Comparison of ENCODE assay signal across 8 cellular contexts in the genomic region with DNA sequence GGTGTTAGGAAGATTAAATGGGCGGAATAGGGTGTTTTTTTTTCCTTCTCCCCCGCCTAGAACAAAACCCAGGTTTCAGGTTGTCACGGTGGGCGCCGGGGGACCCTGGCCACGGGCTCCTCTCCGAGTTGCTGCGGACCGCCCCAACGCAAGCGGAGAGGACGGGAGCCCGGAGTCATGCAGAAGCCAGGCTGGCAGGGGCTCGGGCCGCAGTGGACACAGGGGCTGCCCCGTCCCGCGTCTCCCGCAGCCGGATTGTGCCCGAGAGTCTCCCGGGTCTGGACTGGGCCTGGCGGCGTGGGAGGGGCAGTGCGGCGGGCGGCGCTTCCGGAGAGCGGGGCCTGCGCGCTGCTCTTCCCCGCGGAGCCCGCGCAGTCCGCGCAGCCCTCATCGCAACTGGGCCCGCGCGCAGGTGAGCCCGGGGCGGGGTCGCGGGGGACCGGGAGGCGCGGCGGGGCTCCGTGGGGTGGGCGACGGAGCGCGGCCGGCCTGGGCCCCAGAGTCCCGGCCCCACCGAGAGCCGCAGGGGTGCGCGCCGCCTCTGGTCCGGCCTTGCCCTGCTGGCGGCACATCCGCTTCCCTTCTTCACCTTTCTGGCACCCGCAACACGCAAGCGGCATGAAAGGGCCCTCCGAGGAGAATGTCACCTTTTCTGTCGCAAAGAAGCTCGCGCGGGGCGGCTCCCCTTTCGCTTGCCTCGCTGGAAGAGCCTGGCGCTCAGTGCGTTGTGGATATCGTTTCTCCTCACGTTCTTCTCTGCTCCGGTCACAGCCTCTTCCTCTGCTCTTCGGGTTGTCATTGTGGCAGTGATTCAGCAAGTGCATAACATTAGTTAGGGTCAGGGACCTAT. TPM values are rescaled to one million over a fixed set of nuclear protein-coding genes. Genes with fewer than 3 reads are reported as not detected.
A peak's percentile ranks its signal among the peaks of the same experiment; 100 is the strongest.
DNase-seq lines count a peak whose midpoint lies in the region; ATAC-seq and TF ChIP-seq lines count a peak whose summit lies in the region.

A gene with protein sequence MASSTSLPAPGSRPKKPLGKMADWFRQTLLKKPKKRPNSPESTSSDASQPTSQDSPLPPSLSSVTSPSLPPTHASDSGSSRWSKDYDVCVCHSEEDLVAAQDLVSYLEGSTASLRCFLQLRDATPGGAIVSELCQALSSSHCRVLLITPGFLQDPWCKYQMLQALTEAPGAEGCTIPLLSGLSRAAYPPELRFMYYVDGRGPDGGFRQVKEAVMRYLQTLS (plus strand): TSS at position 352 of the 850 bp plus-strand sequence. CDS start 7,802 bp downstream, outside the sequence.

- WGBS in GM23248 (ENCODE audit: low coverage in 1 of 2, low lambda C conversion rate in 2 of 2, missing lambda C conversion rate in 2 of 2), 2 experiments, result 1 to 2% methylated on average over 52 to 69 of the region's 82 CpGs
- WGBS in adrenal gland, 4 donors, result 0 to 1% (median 0%) methylated on average over 11 to 82 of the region's 82 CpGs
- 0 to 1% (median 0%) methylated on average over 39 to 82 of the region's 82 CpGs for WGBS in heart left ventricle, 4 donors

- H4K20me1 ChIP-seq in GM23248 (ENCODE audit: insufficient read depth), result peaks cover 10% of the 10 kb centered on the region; the same call in 1 of the 2 replicates
- H4K20me1 ChIP-seq in Loucy (ENCODE audit: insufficient read depth, low read length, poor library complexity, severe bottlenecking), result no peaks in the 10 kb centered on the region

- intact Hi-C loops in T-helper 1 cell treated with Interleukin-12 subunit alpha and Interleukin-12 subunit beta and Interleukin-4 antibody, amounts not matched to agents 30 ng/mL and 1 ng/mL, for 36 hours (cut with micrococcal nuclease), result loop anchor here (1.0 to 5.0 kb wide), 7 partner anchors 14 to 396 kb away; a partner anchor contains a TSS
- intact Hi-C loops in adrenal gland (cut with DNase I), result no loop called here
- intact Hi-C loops in heart left ventricle (cut with DNase I), result loop anchor here in 2 of 10 donors (1.0 to 2.0 kb wide), 2 partner anchors 14 kb away; a partner anchor contains a TSS

- H3K4me3 ChIP-seq in GM23248, result peak within 1 kb of the TSS; percentile 85
- peak within 1 kb of the TSS; percentile 84 for H3K4me3 ChIP-seq in Loucy (ENCODE audit: low read length, poor library complexity, severe bottlenecking)
- peak within 1 kb of the TSS; percentile 43 to 81 (median 62) for H3K4me3 ChIP-seq in adrenal gland
- peak within 1 kb of the TSS; percentile 59 to 88 (median 80) for H3K4me3 ChIP-seq in heart left ventricle
- H3K4me3 ChIP-seq in parathyroid adenoma (ENCODE audit: low read depth, low read length), result peak within 1 kb of the TSS; percentile 66

- H2AFZ ChIP-seq in GM23248 (peak within 1 kb of the TSS; percentile 93), Loucy (ENCODE audit: low read length) (peak within 1 kb of the TSS; percentile 93), parathyroid adenoma (peak within 1 kb of the TSS; percentile 98)

- peak within 1 kb of the TSS; percentile 79 for H3K4me2 ChIP-seq in GM23248 (ENCODE audit: unreplicated experiment)
- H3K4me2 ChIP-seq in Loucy (ENCODE audit: low read depth, low read length, poor library complexity, severe bottlenecking), result peak within 1 kb of the TSS; percentile 94
- H3K4me2 ChIP-seq in parathyroid adenoma (ENCODE audit: low read length), result peak within 1 kb of the TSS; percentile 92

- H3K9ac ChIP-seq in ES-I3 (ENCODE audit: low read depth, low read length) (peak within 1 kb of the TSS; percentile 75), GM23248 (peak within 1 kb of the TSS; percentile 88), Loucy (ENCODE audit: low read depth, low read length, poor library complexity, severe bottlenecking) (peak within 1 kb of the TSS; percentile 66), parathyroid adenoma (peak within 1 kb of the TSS; percentile 89)

- peaks cover 16% of the 10 kb centered on the region for H3K79me2 ChIP-seq in GM23248 (ENCODE audit: insufficient read depth)
- peaks cover 10% of the 10 kb centered on the region; the same call in 1 of the 2 replicates for H3K79me2 ChIP-seq in Loucy (ENCODE audit: insufficient read depth, low read length)
- no peaks in the 10 kb centered on the region for H3K79me2 ChIP-seq in parathyroid adenoma

- peaks cover 30% of the 10 kb centered on the region for H3F3A ChIP-seq in GM23248 (ENCODE audit: insufficient read depth)
- no peaks in the 10 kb centered on the region for H3F3A ChIP-seq in Loucy (ENCODE audit: low read depth)

- no peaks in the 10 kb centered on the region for H3K36me3 ChIP-seq in ES-I3 (ENCODE audit: insufficient read depth, low read length)
- no peaks in the 10 kb centered on the region for H3K36me3 ChIP-seq in GM23248 (ENCODE audit: low read depth)
- H3K36me3 ChIP-seq in Loucy (ENCODE audit: insufficient read depth, low read length), result no peaks in the 10 kb centered on the region
- H3K36me3 ChIP-seq in adrenal gland (replicated peaks in 1 of 2), result no peaks in the 10 kb centered on the region
- peaks cover 0 to 17% (median 4%) of the 10 kb centered on the region in 9 donors for H3K36me3 ChIP-seq in heart left ventricle
- H3K36me3 ChIP-seq in parathyroid adenoma (ENCODE audit: control insufficient read depth, insufficient read depth, low read length), result no peaks in the 10 kb centered on the region

- peak; percentile 76 to 92 (median 92) for ATAC-seq in heart left ventricle

- H3K9me2 ChIP-seq in GM23248 (ENCODE audit: insufficient read depth) (no peaks in the 10 kb centered on the region), Loucy (replicated peaks; ENCODE audit: low read depth, low read length) (no peaks in the 10 kb centered on the region)

- DNase-seq in GM23248 (peak; percentile 82), adrenal gland (peak; percentile 72 to 80 (median 77)), heart left ventricle (peak; percentile 73 to 88 (median 77)), GOT3 (lab: John Stamatoyannopoulos, UW) (no peak)

- H3K9me3 ChIP-seq in ES-I3 (ENCODE audit: control insufficient read depth, insufficient read depth, low read length), result no peaks in the 10 kb centered on the region
- H3K9me3 ChIP-seq in GM23248 (ENCODE audit: low read depth), result no peaks in the 10 kb centered on the region
- no peaks in the 10 kb centered on the region for H3K9me3 ChIP-seq in Loucy (ENCODE audit: insufficient read depth, low read depth, low read length)
- no peaks in the 10 kb centered on the region for H3K9me3 ChIP-seq in adrenal gland (replicated peaks in 1 of 3)
- no peaks in the 10 kb centered on the region for H3K9me3 ChIP-seq in heart left ventricle
- no peaks in the 10 kb centered on the region for H3K9me3 ChIP-seq in parathyroid adenoma (ENCODE audit: control insufficient read depth, low read length)

- peak; percentile 58 to 68 for TF ChIP-seq POLR2A in adrenal gland (IDR thresholded peaks at IDR 0.05)
- TF ChIP-seq POLR2A in heart left ventricle (IDR thresholded peaks at IDR 0.05), result peak in 1 of 2 donors; percentile 67

- H3K27ac ChIP-seq in GM23248 (peak within 1 kb of the TSS; percentile 74), adrenal gland (peak within 1 kb of the TSS; percentile 91 to 96 (median 95)), heart left ventricle (peak within 1 kb of the TSS; percentile 76 to 97 (median 92)), parathyroid adenoma (peak within 1 kb of the TSS; percentile 82)

- TF ChIP-seq CTCF in Loucy (conservative IDR thresholded peaks at IDR 0.05; ENCODE audit: low read length) (no peak), adrenal gland (IDR thresholded peaks at IDR 0.05) (peak in 3 of 6 experiments; percentile 31 to 55 (median 51)), heart left ventricle (IDR thresholded peaks at IDR 0.05) (peak in 2 of 12 donors; percentile 18 to 29), parathyroid adenoma (IDR thresholded peaks at IDR 0.05) (no peak)

- H3K4me1 ChIP-seq in ES-I3 (ENCODE audit: insufficient read depth, low read length), result no peaks in the 10 kb centered on the region
- peaks cover 14% of the 10 kb centered on the region; the same call in 1 of the 2 replicates for H3K4me1 ChIP-seq in GM23248 (ENCODE audit: insufficient read depth)
- H3K4me1 ChIP-seq in Loucy (ENCODE audit: insufficient read depth, low read length, poor library complexity, severe bottlenecking), result peaks cover 11% of the 10 kb centered on the region
- peaks cover 0 to 35% of the 10 kb centered on the region in 2 donors for H3K4me1 ChIP-seq in adrenal gland (replicated peaks in 1 of 2)
- peaks cover 0 to 45% (median 9%) of the 10 kb centered on the region in 12 donors for H3K4me1 ChIP-seq in heart left ventricle
- peaks cover 5% of the 10 kb centered on the region for H3K4me1 ChIP-seq in parathyroid adenoma

- in situ Hi-C loops in GM23248 (cut with MboI), result no loop called here

- H3K27me3 ChIP-seq in GM23248 (replicated peaks; ENCODE audit: insufficient read depth) (no peaks in the 10 kb centered on the region), Loucy (ENCODE audit: insufficient read depth, low read length, poor library complexity, severe bottlenecking) (no peaks in the 10 kb centered on the region), adrenal gland (no peaks in the 10 kb centered on the region), heart left ventricle (no peaks in the 10 kb centered on the region), parathyroid adenoma (ENCODE audit: control insufficient read depth, insufficient read depth, low read length) (no peaks in the 10 kb centered on the region)

RNA-seq across cellular contexts. Expression of the gene that starts here (rescaled TPM):
- 3.8 TPM in 2 replicates for total RNA-seq in GM23248 (2014; rRNA removed; shearing (Covaris generic))
- polyA plus RNA-seq in GM23248 (2016; fragmentation: Nextera tagmentation; extraction: Ambion mirVana), result 2.8 and 3.2 TPM in 2 replicates
- 17.0 and 17.9 TPM in 2 replicates for total RNA-seq in T-helper 1 cell treated with Interleukin-12 subunit alpha and Interleukin-12 subunit beta and Interleukin-4 antibody, amounts not matched to agents 30 ng/mL and 1 ng/mL, for 36 hours
- total RNA-seq in adrenal gland, result 10 to 100 TPM in 7 of 8 donors, 1 to 10 TPM in 1; 8.9 to 41.1 (median 13.5) TPM
- 10 to 100 TPM in 1 of 3 donors, 1 to 10 TPM in 2; 4.7 to 12.0 (median 5.9) TPM for polyA plus RNA-seq in adrenal gland
- total RNA-seq in heart left ventricle, result 1 to 10 TPM; 5.3 to 9.5 (median 7.6) TPM
- 1 to 10 TPM; 4.0 to 5.4 TPM for polyA plus RNA-seq in heart left ventricle
